Comparison of ENCODE assay signal across 24 cellular contexts in the genomic region with DNA sequence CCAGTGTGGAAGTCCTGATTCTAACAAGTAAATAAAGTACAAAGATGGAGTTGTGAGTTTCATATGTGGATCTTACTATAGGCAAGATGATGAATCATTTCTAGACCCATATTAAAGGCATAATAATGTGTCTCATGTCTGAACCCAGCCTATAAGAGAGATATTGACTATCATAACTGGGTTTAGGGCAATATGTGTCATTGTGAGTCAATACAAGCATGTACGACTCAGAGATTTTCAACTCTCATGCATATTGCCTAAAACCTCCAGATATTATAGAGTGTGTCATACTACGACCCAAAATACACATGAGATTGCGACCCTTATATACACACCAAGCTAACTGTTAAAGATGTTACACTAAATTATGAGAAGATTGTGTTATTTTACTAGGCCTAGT.
DNase-seq lines count a peak whose midpoint lies in the region; ATAC-seq lines count a peak whose summit lies in the region.
"Had no signal": no experiment of that assay in that cellular context is flagged by ENCODE, and none has a peak within 500 bp of the region (broad histone marks: within the 10 kb centered on the region; RNA-seq: fewer than 3 reads in every experiment).

No MANE protein-coding gene starts in this region.

- no peak overlapping the region for H3K4me3 Mint-ChIP-seq in activated naive CD8-positive, alpha-beta T cell
- no peak overlapping the region for H3K4me3 Mint-ChIP-seq in activated naive CD8-positive, alpha-beta T cell treated with anti-CD3 and anti-CD28 coated beads for 36 hours
- H3K4me3 Mint-ChIP-seq in stimulated activated effector memory CD8-positive, alpha-beta T cell treated with anti-CD3 and anti-CD28 coated beads, Interleukin-12 subunit alpha, Interleukin-12 subunit beta, amount 100 ng/mL, for 72 hours = no peak overlapping the region
- no peak overlapping the region for H3K4me3 Mint-ChIP-seq in T-helper 2 cell treated with Interferon-gamma antibody and Interleukin-4, amounts not matched to agents 5 μg/mL and 100 μg/mL, for 36 hours
- H3K4me3 Mint-ChIP-seq: CD14-positive monocyte; CD4-positive, alpha-beta T cell; CD8-positive, alpha-beta memory T cell; GM23338; H9 had no signal

- H3K36me3 Mint-ChIP-seq in activated naive CD8-positive, alpha-beta T cell = no peaks in the 10 kb centered on the region
- no peaks in the 10 kb centered on the region for H3K36me3 Mint-ChIP-seq in activated naive CD8-positive, alpha-beta T cell treated with anti-CD3 and anti-CD28 coated beads for 36 hours
- H3K36me3 Mint-ChIP-seq in stimulated activated effector memory CD8-positive, alpha-beta T cell treated with anti-CD3 and anti-CD28 coated beads, Interleukin-12 subunit alpha, Interleukin-12 subunit beta, amount 100 ng/mL, for 72 hours = no peaks in the 10 kb centered on the region
- H3K36me3 Mint-ChIP-seq in T-helper 2 cell treated with Interferon-gamma antibody and Interleukin-4, amounts not matched to agents 5 μg/mL and 100 μg/mL, for 36 hours (ENCODE audit: low read depth) = no peaks in the 10 kb centered on the region
- H3K36me3 Mint-ChIP-seq: CD14-positive monocyte; CD8-positive, alpha-beta memory T cell had no signal

- H3K4me3 ChIP-seq in right cardiac atrium (ENCODE audit: low read length) = no peak overlapping the region
- H3K4me3 ChIP-seq: A549; BLaER1 treated with 17β-estradiol and CSF1 and Interleukin-3, amounts not matched to agents 10 nM and 100 nM; GM23338 had no signal

- no peaks in the 10 kb centered on the region for H3K9me3 Mint-ChIP-seq in activated naive CD8-positive, alpha-beta T cell (ENCODE audit: low read depth)
- no peaks in the 10 kb centered on the region for H3K9me3 Mint-ChIP-seq in activated naive CD8-positive, alpha-beta T cell treated with anti-CD3 and anti-CD28 coated beads for 36 hours
- no peaks in the 10 kb centered on the region for H3K9me3 Mint-ChIP-seq in stimulated activated effector memory CD8-positive, alpha-beta T cell treated with anti-CD3 and anti-CD28 coated beads, Interleukin-12 subunit alpha, Interleukin-12 subunit beta, amount 100 ng/mL, for 72 hours
- no peaks in the 10 kb centered on the region for H3K9me3 Mint-ChIP-seq in T-helper 2 cell treated with Interferon-gamma antibody and Interleukin-4, amounts not matched to agents 5 μg/mL and 100 μg/mL, for 36 hours
- H3K9me3 Mint-ChIP-seq: CD14-positive monocyte; CD4-positive, alpha-beta T cell; CD8-positive, alpha-beta memory T cell; H9 had no signal

- H3K9me3 ChIP-seq in right cardiac atrium (ENCODE audit: control insufficient read depth, low read length) = no peaks in the 10 kb centered on the region
- H3K9me3 ChIP-seq: A549; BE2C; BLaER1 treated with 17β-estradiol and CSF1 and Interleukin-3, amounts not matched to agents 10 nM and 100 nM had no signal

- no peaks in the 10 kb centered on the region for H3K27me3 Mint-ChIP-seq in activated naive CD8-positive, alpha-beta T cell
- no peaks in the 10 kb centered on the region for H3K27me3 Mint-ChIP-seq in activated naive CD8-positive, alpha-beta T cell treated with anti-CD3 and anti-CD28 coated beads for 36 hours
- no peaks in the 10 kb centered on the region for H3K27me3 Mint-ChIP-seq in T-helper 2 cell treated with Interferon-gamma antibody and Interleukin-4, amounts not matched to agents 5 μg/mL and 100 μg/mL, for 36 hours (ENCODE audit: low read depth)
- H3K27me3 Mint-ChIP-seq: CD4-positive, alpha-beta T cell; CD8-positive, alpha-beta memory T cell had no signal

- H3K27ac Mint-ChIP-seq in activated naive CD8-positive, alpha-beta T cell = peak overlapping the region; percentile 41
- H3K27ac Mint-ChIP-seq in activated naive CD8-positive, alpha-beta T cell treated with anti-CD3 and anti-CD28 coated beads for 36 hours = no peak overlapping the region
- no peak overlapping the region for H3K27ac Mint-ChIP-seq in stimulated activated effector memory CD8-positive, alpha-beta T cell treated with anti-CD3 and anti-CD28 coated beads, Interleukin-12 subunit alpha, Interleukin-12 subunit beta, amount 100 ng/mL, for 72 hours
- no peak overlapping the region for H3K27ac Mint-ChIP-seq in T-helper 2 cell treated with Interferon-gamma antibody and Interleukin-4, amounts not matched to agents 5 μg/mL and 100 μg/mL, for 36 hours
- H3K27ac Mint-ChIP-seq: CD14-positive monocyte; CD4-positive, alpha-beta T cell; CD8-positive, alpha-beta memory T cell; GM23338; H9 had no signal

- ATAC-seq in activated CD4-positive, CD25-positive, alpha-beta regulatory T cell treated with anti-CD3 and anti-CD28 coated beads, Interleukin-2, amount 50 U/mL, for 24 hours = peak; percentile 49 to 75
- peak; percentile 67 for ATAC-seq in stimulated activated effector memory CD8-positive, alpha-beta T cell treated with anti-CD3 and anti-CD28 coated beads, Interleukin-12 subunit alpha, Interleukin-12 subunit beta, amount 100 ng/mL, for 72 hours
- no peak for ATAC-seq in right cardiac atrium
- ATAC-seq: A549, GM23338, HCT116 had no signal

- H3K27me3 ChIP-seq in right cardiac atrium (ENCODE audit: control insufficient read depth, insufficient read depth) = no peaks in the 10 kb centered on the region
- H3K27me3 ChIP-seq: BE2C; BLaER1 treated with 17β-estradiol and CSF1 and Interleukin-3, amounts not matched to agents 10 nM and 100 nM had no signal

- intact Hi-C loops in right cardiac atrium (cut with DNase I) = no loop called here

- H3K4me1 Mint-ChIP-seq in activated naive CD8-positive, alpha-beta T cell (ENCODE audit: low read depth) = peaks cover 9% of the 10 kb centered on the region
- H3K4me1 Mint-ChIP-seq in activated naive CD8-positive, alpha-beta T cell treated with anti-CD3 and anti-CD28 coated beads for 36 hours = peaks cover 5% of the 10 kb centered on the region
- H3K4me1 Mint-ChIP-seq in stimulated activated effector memory CD8-positive, alpha-beta T cell treated with anti-CD3 and anti-CD28 coated beads, Interleukin-12 subunit alpha, Interleukin-12 subunit beta, amount 100 ng/mL, for 72 hours = no peaks in the 10 kb centered on the region
- no peaks in the 10 kb centered on the region for H3K4me1 Mint-ChIP-seq in T-helper 2 cell treated with Interferon-gamma antibody and Interleukin-4, amounts not matched to agents 5 μg/mL and 100 μg/mL, for 36 hours (ENCODE audit: low read depth)
- H3K4me1 Mint-ChIP-seq: CD14-positive monocyte; CD8-positive, alpha-beta memory T cell; GM23338; H9 had no signal

- 68% methylated on average over 3 of the region's 3 CpGs for WGBS in right cardiac atrium

- DNase-seq in activated CD4-positive, CD25-positive, alpha-beta regulatory T cell treated with anti-CD3 and anti-CD28 coated beads, Interleukin-2, amount 50 U/mL, for 72 hours = no peak
- DNase-seq in activated naive CD8-positive, alpha-beta T cell treated with anti-CD3 and anti-CD28 coated beads for 36 hours = no peak
- no peak for DNase-seq in stimulated activated effector memory CD8-positive, alpha-beta T cell treated with anti-CD3 and anti-CD28 coated beads, Interleukin-12 subunit alpha, Interleukin-12 subunit beta, amount 100 ng/mL, for 72 hours (ENCODE audit: low spot score in 2 of 2)
- DNase-seq in T-helper 2 cell treated with Interferon-gamma antibody and Interleukin-4, amounts not matched to agents 5 μg/mL and 100 μg/mL, for 36 hours (ENCODE audit: low spot score) = no peak
- DNase-seq in right cardiac atrium = no peak
- no peak for DNase-seq in DMS153 treated with DMSO at 0.1 percent for 48 hours (lab: John Stamatoyannopoulos, UW; ENCODE audit: unreplicated experiment)
- DNase-seq: ACHN; AML-193; BE2C; CD4-positive, alpha-beta T cell; CD8-positive, alpha-beta memory T cell; DMS 273 treated with DMSO at 0.1 percent for 48 hours; DMS53; DMS79 treated with DMSO at 0.1 percent for 48 hours; GF-D8; H9 had no signal

- no peaks in the 10 kb centered on the region for H3K4me1 ChIP-seq in right cardiac atrium (ENCODE audit: control insufficient read depth, insufficient read depth, low read length)
- H3K4me1 ChIP-seq: A549; BE2C; BLaER1 treated with 17β-estradiol and CSF1 and Interleukin-3, amounts not matched to agents 10 nM and 100 nM had no signal

- no peak overlapping the region for H3K27ac ChIP-seq in right cardiac atrium (ENCODE audit: low read length)
- H3K27ac ChIP-seq: 22Rv1; A549; BLaER1 treated with 17β-estradiol and CSF1 and Interleukin-3, amounts not matched to agents 10 nM and 100 nM had no signal

Comparison
In these comparisons a context has a peak if more than half of its experiments do, and no peak if none do; other contexts are left out.
1. ATAC-seq: peak in activated CD4-positive, CD25-positive, alpha-beta regulatory T cell treated with anti-CD3 and anti-CD28 coated beads, Interleukin-2, amount 50 U/mL, for 24 hours (2 of 2) and stimulated activated effector memory CD8-positive, alpha-beta T cell treated with anti-CD3 and anti-CD28 coated beads, Interleukin-12 subunit alpha, Interleukin-12 subunit beta, amount 100 ng/mL, for 72 hours (single experiment); none in right cardiac atrium (0 of 2).